Comparison of ENCODE assay signal across 18 cellular contexts in genomic region chr17:77719806-77720205, GRCh38.
DNase-seq lines count a peak whose midpoint lies in the region; FAIRE-seq and TF ChIP-seq lines count a peak whose summit lies in the region.
"Had no signal": no experiment of that assay in that cellular context is flagged by ENCODE, and none has a peak within 500 bp of the region (broad histone marks: within the 10 kb centered on the region; RNA-seq: fewer than 3 reads in every experiment).

No MANE protein-coding gene starts in this region.

- no peak for FAIRE-seq in H54 (lab: Jason Lieb, UNC)
- FAIRE-seq: A549, G401.6, GM12891 had no signal

- H3K4me1 ChIP-seq in esophagus muscularis mucosa (no peaks in the 10 kb centered on the region), vagina (no peaks in the 10 kb centered on the region), SK-N-SH (ENCODE audit: control insufficient read depth in 1 of 2, insufficient read depth in 2 of 2, low read depth in 1 of 2, low read length in 1 of 2) (peaks cover 0 to 24% of the 10 kb centered on the region in 2 experiments; a peak in 1 of 4 replicates)
- H3K4me1 ChIP-seq: A549 had no signal

- no peaks in the 10 kb centered on the region for H4K20me1 ChIP-seq in SK-N-SH (ENCODE audit: insufficient read depth)

- no peaks in the 10 kb centered on the region for H3K79me2 ChIP-seq in SK-N-SH (ENCODE audit: insufficient read depth)

- no peak overlapping the region for H3K27ac ChIP-seq in coronary artery
- no peak overlapping the region for H3K27ac ChIP-seq in esophagus muscularis mucosa (replicated peaks in 1 of 4)
- no peak overlapping the region for H3K27ac ChIP-seq in vagina
- H3K27ac ChIP-seq in SK-N-SH (ENCODE audit: low read depth in 2 of 2, low read length in 1 of 2) = no peak overlapping the region
- H3K27ac ChIP-seq: A549, C4-2B, GM23248 had no signal

- TF ChIP-seq RAD21 in SK-N-SH (IDR thresholded peaks at IDR 0.05; ENCODE audit: low read length) = no peak

- DNase-seq in activated CD8-positive, alpha-beta memory T cell treated with anti-CD3 and anti-CD28 coated beads, Interleukin-2, amount 50 U/mL, for 48 hours = peak; percentile 25
- DNase-seq in activated CD8-positive, alpha-beta memory T cell treated with anti-CD3 and anti-CD28 coated beads, Interleukin-2, amount 50 U/mL, for 4 hours = no peak
- DNase-seq in coronary artery (ENCODE audit: low spot score) (peak; percentile 26), esophagus muscularis mucosa (ENCODE audit: extremely low spot score) (peak; percentile 62), vagina (ENCODE audit: extremely low spot score in 2 of 2) (peak; percentile 56 to 84), H54 (ENCODE audit: insufficient read length, low spot score) (no peak), SK-N-SH (no peak)
- DNase-seq: BE2C; CD4-positive, alpha-beta memory T cell; DMS153; DMS79 treated with DMSO at 0.1 percent for 48 hours; EL; GM23248; H7 had no signal

- TF ChIP-seq CTCF in coronary artery (IDR thresholded peaks at IDR 0.05) = no peak
- TF ChIP-seq CTCF in esophagus muscularis mucosa (IDR thresholded peaks at IDR 0.05) = no peak
- TF ChIP-seq CTCF in vagina (IDR thresholded peaks at IDR 0.05) = no peak
- TF ChIP-seq CTCF in SK-N-SH (IDR thresholded peaks at IDR 0.05) = no peak

- H3K4me2 ChIP-seq in SK-N-SH = no peak overlapping the region
- H3K4me2 ChIP-seq: A549 had no signal

- no peaks in the 10 kb centered on the region for H3K9me3 ChIP-seq in esophagus muscularis mucosa
- no peaks in the 10 kb centered on the region for H3K9me3 ChIP-seq in vagina
- peaks cover 5% of the 10 kb centered on the region for H3K9me3 ChIP-seq in SK-N-SH
- H3K9me3 ChIP-seq: BE2C had no signal

- no peaks in the 10 kb centered on the region for H3F3A ChIP-seq in SK-N-SH (replicated peaks; ENCODE audit: insufficient read depth)

- H2AFZ ChIP-seq in SK-N-SH (ENCODE audit: low read depth) = no peak overlapping the region
- H2AFZ ChIP-seq: GM23248 had no signal

- no peak overlapping the region for H3K9ac ChIP-seq in SK-N-SH
- H3K9ac ChIP-seq: GM23248 had no signal

- CTCF ChIA-PET in SK-N-SH (lab: Yijun Ruan, JAX) = interaction anchor here (0.6 to 1.1 kb wide), 3 partner anchors 10 to 294 kb away, joined by 3 to 4 read pairs (median 3); no protein-coding TSS in a partner anchor

- TF ChIP-seq EP300 in esophagus muscularis mucosa (IDR thresholded peaks at IDR 0.05) = no peak
- no peak for TF ChIP-seq EP300 in SK-N-SH (IDR thresholded peaks at IDR 0.05; ENCODE audit: borderline replicate concordance in 1 of 2, low read depth in 1 of 2, low read length in 1 of 2)

- H3K9me2 ChIP-seq in SK-N-SH = 0 out of 2 replicates have a peak, but pooled peaks cover 3% of the 10 kb centered on the region

- intact Hi-C loops in esophagus muscularis mucosa (cut with DNase I) = no loop called here
- intact Hi-C loops in vagina (cut with DNase I) = no loop called here

- POLR2A ChIA-PET in SK-N-SH (lab: Yijun Ruan, JAX) = interaction anchor here (1.4 kb wide), 1 partner anchor 83 kb away, joined by 4 read pairs; no protein-coding TSS in a partner anchor

- H3K27me3 ChIP-seq in esophagus muscularis mucosa (no peaks in the 10 kb centered on the region), vagina (no peaks in the 10 kb centered on the region), SK-N-SH (ENCODE audit: insufficient read depth) (0 out of 2 replicates have a peak, but pooled peaks cover 3% of the 10 kb centered on the region)
- H3K27me3 ChIP-seq: BE2C had no signal

- 98% methylated on average over 4 of the region's 4 CpGs for WGBS in esophagus muscularis mucosa
- WGBS in SK-N-SH (ENCODE audit: low lambda C conversion rate) = 34% methylated on average over 4 of the region's 4 CpGs

- no peak overlapping the region for H3K4me3 ChIP-seq in coronary artery
- H3K4me3 ChIP-seq in esophagus muscularis mucosa = no peak overlapping the region
- H3K4me3 ChIP-seq in vagina = no peak overlapping the region
- no peak overlapping the region for H3K4me3 ChIP-seq in SK-N-SH (ENCODE audit: low read depth in 2 of 2, low read length in 1 of 2)
- H3K4me3 ChIP-seq: A549, GM23248 had no signal

- H3K36me3 ChIP-seq in esophagus muscularis mucosa = no peaks in the 10 kb centered on the region
- no peaks in the 10 kb centered on the region for H3K36me3 ChIP-seq in vagina
- H3K36me3 ChIP-seq in SK-N-SH (replicated peaks in 1 of 2; ENCODE audit: control insufficient read depth in 1 of 2, insufficient read depth in 2 of 2, low read length in 1 of 2) = no peaks in the 10 kb centered on the region
- H3K36me3 ChIP-seq: BE2C had no signal

- no peak for TF ChIP-seq POLR2A in esophagus muscularis mucosa (IDR thresholded peaks at IDR 0.05; ENCODE audit: low read depth)
- no peak for TF ChIP-seq POLR2A in vagina (IDR thresholded peaks at IDR 0.05)
- no peak for TF ChIP-seq POLR2A in H54 (IDR thresholded peaks at IDR 0.05; ENCODE audit: low read depth, low read length)

TF ChIP-seq in SK-N-SH, 30 proteins besides CTCF, POLR2A, EP300 and RAD21 (continues in another document):
- TF ChIP-seq RFX5 (IDR thresholded peaks at IDR 0.05; ENCODE audit: low read length) (no peak), PBX3 (IDR thresholded peaks at IDR 0.05) (no peak), NRF1 (IDR thresholded peaks at IDR 0.05; ENCODE audit: low read depth, low read length) (no peak), USF1 (IDR thresholded peaks at IDR 0.05; ENCODE audit: borderline replicate concordance, low read depth) (no peak), SIN3A (IDR thresholded peaks at IDR 0.05; ENCODE audit: borderline replicate concordance, low read depth, low read length) (no peak), YY1 (IDR thresholded peaks at IDR 0.05; ENCODE audit: low read depth) (no peak), FOXJ3 (CRISPR knock-in tag; IDR thresholded peaks at IDR 0.05) (no peak), TCF12 (IDR thresholded peaks at IDR 0.05) (no peak), GABPA (IDR thresholded peaks at IDR 0.05; ENCODE audit: low read depth) (no peak), MAX (IDR thresholded peaks at IDR 0.05; ENCODE audit: low read depth) (no peak), SMC3 (IDR thresholded peaks at IDR 0.05; ENCODE audit: low read depth, low read length) (no peak), GATA2 (CRISPR knock-in tag; IDR thresholded peaks at IDR 0.05) (no peak), ZBTB33 (IDR thresholded peaks at IDR 0.05; ENCODE audit: borderline replicate concordance, low read depth) (no peak)

Comparison
In these comparisons a context has a peak if more than half of its experiments do, and no peak if none do; other contexts are left out.
1. DNase-seq: peak in activated CD8-positive, alpha-beta memory T cell treated with anti-CD3 and anti-CD28 coated beads, Interleukin-2, amount 50 U/mL, for 48 hours (single experiment), coronary artery (single experiment), esophagus muscularis mucosa (single experiment) and vagina (2 of 2); none in activated CD8-positive, alpha-beta memory T cell treated with anti-CD3 and anti-CD28 coated beads, Interleukin-2, amount 50 U/mL, for 4 hours (single experiment), H54 (single experiment) and SK-N-SH (single experiment).